Comparison of ENCODE assay signal across 34 cellular contexts in the genomic region with DNA sequence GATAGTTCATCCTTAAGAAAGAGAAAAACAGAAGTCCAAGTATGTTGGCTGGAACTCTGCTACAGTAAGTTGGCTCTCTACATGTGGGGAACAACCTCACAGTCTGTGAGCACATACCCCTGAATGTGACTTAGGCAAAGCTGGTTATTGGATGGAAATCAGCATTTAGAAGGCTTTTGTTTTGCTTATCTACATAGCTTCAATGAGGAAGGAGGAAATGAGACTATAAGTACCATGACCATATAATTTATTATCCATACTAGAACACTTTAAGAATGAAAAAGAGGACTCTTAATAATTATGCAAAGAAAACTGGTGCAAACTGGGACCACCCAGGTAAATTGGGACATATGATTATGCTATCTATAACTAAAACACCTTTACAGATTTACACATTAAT.
"Had no signal": no experiment of that assay in that cellular context is flagged by ENCODE, and none has a peak within 500 bp of the region (broad histone marks: within the 10 kb centered on the region; RNA-seq: fewer than 3 reads in every experiment).

No MANE protein-coding gene starts in this region.

- H3K27me3 ChIP-seq: MG63 had no signal

- H3K36me3 ChIP-seq: MG63 had no signal

- DNase-seq: Karpas-422, Kasumi-1, KG1, MG63, MM.1S, MV-4-11, NCI-H1048, NCI-H1092, NCI-H1092 treated with DMSO at 0.1 percent for 48 hours, NCI-H1105, NCI-H1105 treated with DMSO at 0.1 percent for 48 hours, NCI-H1417, NCI-H1417 treated with DMSO at 0.1 percent for 48 hours, NCI-H1436, NCI-H1436 treated with DMSO at 0.1 percent for 48 hours, NCI-H146, NCI-H1694, NCI-H1694 treated with DMSO at 0.1 percent for 48 hours, NCI-H187, NCI-H187 treated with DMSO at 0.1 percent for 48 hours, NCI-H1930, NCI-H2029 treated with DMSO at 0.1 percent for 48 hours, NCI-H2081, NCI-H2081 treated with DMSO at 0.1 percent for 48 hours, NCI-H2107, NCI-H2171, NCI-H2171 treated with DMSO at 0.1 percent for 48 hours, NCI-H2227 treated with DMSO at 0.1 percent for 48 hours, NCI-H226, NCI-H345, NCI-H446, NCI-H446 treated with DMSO at 0.1 percent for 48 hours, NCI-H510A had no signal

- H3K9ac ChIP-seq: KMS-11 had no signal

- H3K4me3 ChIP-seq: MG63 had no signal

- H3K4me2 ChIP-seq: KMS-11 had no signal

- H3K27ac ChIP-seq: KMS-11 had no signal
